21 cellular contexts compared by ENCODE assay signal in genomic region chr5:150585781-150586461, GRCh38. TPM values are rescaled to one million over a fixed set of nuclear protein-coding genes. Genes with fewer than 3 reads are reported as not detected.
DNase-seq lines count a peak whose midpoint lies in the region; ATAC-seq and FAIRE-seq lines count a peak whose summit lies in the region.
"Had no signal": no experiment of that assay in that cellular context is flagged by ENCODE, and none has a peak within 500 bp of the region (broad histone marks: within the 10 kb centered on the region; RNA-seq: fewer than 3 reads in every experiment).

No MANE protein-coding gene starts in this region.

- peak overlapping the region; percentile 74 to 85 for H3K9ac ChIP-seq in duodenal mucosa (ENCODE audit: low read depth in 1 of 2, low read length in 2 of 2)

- peak overlapping the region; percentile 77 to 79 for H3K4me3 ChIP-seq in duodenal mucosa (ENCODE audit: low read depth in 1 of 2, low read length in 2 of 2)
- H3K4me3 ChIP-seq in small intestine (ENCODE audit: low read depth in 1 of 2, low read length in 2 of 2) = peak overlapping the region in 1 of 2 donors; percentile 77
- H3K4me3 ChIP-seq: ovary, skin epidermis, vagina had no signal

- ATAC-seq in GM18511 (IDR thresholded peaks at IDR 0.05; ENCODE audit: unreplicated experiment) = no peak
- ATAC-seq: activated T-helper 17 cell treated with anti-CD3 and anti-CD28 coated beads, Interleukin-2, amount 50 U/mL, for 72 hours had no signal

- H3K27ac ChIP-seq in duodenal mucosa (ENCODE audit: low read depth, low read length) = peak overlapping the region; percentile 75
- peak overlapping the region; percentile 81 to 86 for H3K27ac ChIP-seq in small intestine (ENCODE audit: low read depth in 1 of 2, low read length in 1 of 2)
- H3K27ac ChIP-seq: ovary, RWPE1, skin epidermis, vagina had no signal

- H3K9me3 ChIP-seq in duodenal mucosa (ENCODE audit: control insufficient read depth in 1 of 2, low read length in 2 of 2) (no peaks in the 10 kb centered on the region), small intestine (ENCODE audit: control insufficient read depth, low read depth) (no peaks in the 10 kb centered on the region)
- H3K9me3 ChIP-seq: ovary, vagina had no signal

- DNase-seq in activated effector memory CD4-positive, alpha-beta T cell treated with anti-CD3 and anti-CD28 coated beads, Interleukin-2, amount 50 U/mL, for 16 hours = peak; percentile 56
- DNase-seq in activated effector memory CD4-positive, alpha-beta T cell treated with Interleukin-2 at 50 U/mL for 16 hours = no peak
- DNase-seq in mucosa of gallbladder (ENCODE audit: low spot score) (peak; percentile 80), small intestine (peak; percentile 98), A172 (ENCODE audit: low spot score) (no peak), UCSD-AML1 (lab: John Stamatoyannopoulos, UW; ENCODE audit: unreplicated experiment) (no peak)
- DNase-seq: activated CD4-positive, alpha-beta T cell treated with anti-CD3 and anti-CD28 coated beads for 4 hours; caudate nucleus; CD4-positive, CD25-positive, alpha-beta regulatory T cell; GOT3; NCI-H1436; stimulated activated CD4-positive, alpha-beta T cell treated with anti-CD3 and anti-CD28 coated beads, Interleukin-4, amount 100 ng/mL, for 24 hours had no signal

- FAIRE-seq in small intestine (lab: Jason Lieb, UNC) = no peak
- FAIRE-seq: frontal cortex, G401.6 had no signal

- WGBS in small intestine, 3 donors = 20 to 57% (median 25%) methylated on average over 12 of the region's 12 CpGs

- no peaks in the 10 kb centered on the region for H3K27me3 ChIP-seq in duodenal mucosa (ENCODE audit: control insufficient read depth in 1 of 2, insufficient read depth in 2 of 2, low read length in 2 of 2)
- no peaks in the 10 kb centered on the region for H3K27me3 ChIP-seq in small intestine (ENCODE audit: control insufficient read depth in 2 of 2, insufficient read depth in 2 of 2, low read length in 2 of 2)
- H3K27me3 ChIP-seq: ovary, vagina had no signal

- H3K4me1 ChIP-seq in duodenal mucosa (ENCODE audit: control insufficient read depth in 1 of 2, insufficient read depth in 2 of 2, low read length in 2 of 2) (peaks cover 67 to 73% of the 10 kb centered on the region in 2 donors), small intestine (ENCODE audit: control insufficient read depth in 2 of 2, insufficient read depth in 1 of 2, low read depth in 1 of 2, low read length in 1 of 2) (peaks cover 10 to 18% of the 10 kb centered on the region in 2 donors)

- H3K36me3 ChIP-seq in duodenal mucosa (ENCODE audit: control insufficient read depth in 1 of 2, insufficient read depth in 2 of 2, low read length in 2 of 2) = no peaks in the 10 kb centered on the region
- H3K36me3 ChIP-seq in small intestine (ENCODE audit: control insufficient read depth in 2 of 2, insufficient read depth in 2 of 2, low read length in 2 of 2) = no peaks in the 10 kb centered on the region
- H3K36me3 ChIP-seq: ovary, vagina had no signal

RNA-seq across cellular contexts. Expression of gene SYNPO, which starts 54.5 kb away (rescaled TPM):
- total RNA-seq in mucosa of gallbladder = 123 TPM
- 10 to 100 TPM; 23.2 to 34.4 (median 26.2) TPM for polyA plus RNA-seq in small intestine
- total RNA-seq in A172 (2014; rRNA removed; shearing (Covaris generic)) = 7.2 and 9.0 TPM in 2 replicates
- polyA plus RNA-seq: CD4-positive, CD25-positive, alpha-beta regulatory T cell had no signal

Comparison
In these comparisons a context has a peak if more than half of its experiments do, and no peak if none do; other contexts are left out.
1. DNase-seq: peak in activated effector memory CD4-positive, alpha-beta T cell treated with anti-CD3 and anti-CD28 coated beads, Interleukin-2, amount 50 U/mL, for 16 hours (single experiment), mucosa of gallbladder (single experiment) and small intestine (single experiment); none in activated effector memory CD4-positive, alpha-beta T cell treated with Interleukin-2 at 50 U/mL for 16 hours (single experiment), A172 (single experiment) and UCSD-AML1 (single experiment).
2. RNA of gene SYNPO, which starts 54.5 kb away (total RNA-seq): 123 TPM in mucosa of gallbladder (single experiment); 7.2 to 9.0 TPM in A172; every median in the first group is over 10 times any median in the second.